In the genomic region with DNA sequence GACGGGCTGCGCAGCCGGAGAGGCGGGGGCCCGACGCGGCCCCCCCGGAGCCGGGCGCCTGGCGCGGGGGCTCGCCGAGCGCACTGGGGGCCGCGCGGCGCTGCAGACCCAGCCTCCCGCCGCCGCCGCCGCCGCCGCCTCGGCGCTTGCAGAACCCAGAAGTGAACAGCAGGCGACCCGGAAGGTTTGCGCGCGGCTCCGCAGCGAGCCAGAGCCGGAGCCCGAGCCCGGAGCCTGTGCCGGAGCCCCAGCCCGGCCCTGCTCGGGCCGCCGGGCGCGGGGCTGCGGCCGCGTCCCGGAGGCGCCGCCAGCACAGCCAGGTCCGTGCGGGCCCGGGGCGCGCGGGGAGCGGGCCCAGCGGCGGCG, we compare ENCODE assay signal across 8 cellular contexts. TPM values are rescaled to one million over a fixed set of nuclear protein-coding genes. Genes with fewer than 3 reads are reported as not detected.
A peak's percentile ranks its signal among the peaks of the same experiment; 100 is the strongest.
DNase-seq lines count a peak whose midpoint lies in the region; ATAC-seq and TF ChIP-seq lines count a peak whose summit lies in the region.

A gene with protein sequence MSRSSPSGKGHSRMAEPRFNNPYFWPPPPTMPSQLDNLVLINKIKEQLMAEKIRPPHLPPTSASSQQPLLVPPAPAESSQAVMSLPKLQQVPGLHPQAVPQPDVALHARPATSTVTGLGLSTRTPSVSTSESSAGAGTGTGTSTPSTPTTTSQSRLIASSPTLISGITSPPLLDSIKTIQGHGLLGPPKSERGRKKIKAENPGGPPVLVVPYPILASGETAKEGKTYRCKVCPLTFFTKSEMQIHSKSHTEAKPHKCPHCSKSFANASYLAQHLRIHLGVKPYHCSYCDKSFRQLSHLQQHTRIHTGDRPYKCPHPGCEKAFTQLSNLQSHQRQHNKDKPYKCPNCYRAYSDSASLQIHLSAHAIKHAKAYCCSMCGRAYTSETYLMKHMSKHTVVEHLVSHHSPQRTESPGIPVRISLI (plus strand): TSS at position 158 of the 366 bp plus-strand sequence. CDS start 14,083 bp downstream, outside the sequence.

- no peak within 1 kb of the TSS for H3K56ac ChIP-seq in H9 (ENCODE audit: insufficient read length, low read depth, low read length)

- H3K36me3 Mint-ChIP-seq in H9 (ENCODE audit: insufficient read depth in 1 of 3, low read depth in 3 of 3), result peaks cover 0 to 13% (median 5%) of the 10 kb centered on the region in 3 experiments; a peak in 2 of 7 replicates
- H3K36me3 Mint-ChIP-seq in activated CD8-positive, alpha-beta T cell treated with anti-CD3 and anti-CD28 coated beads for 36 hours (ENCODE audit: low read depth), result peaks cover 3% of the 10 kb centered on the region

- H3K27me3 Mint-ChIP-seq in H9 (ENCODE audit: low read depth), result peaks cover 30% of the 10 kb centered on the region
- H3K27me3 Mint-ChIP-seq in activated CD8-positive, alpha-beta T cell treated with anti-CD3 and anti-CD28 coated beads for 36 hours, result peaks cover 2% of the 10 kb centered on the region

- no peak within 1 kb of the TSS for H2AFZ ChIP-seq in H9 (ENCODE audit: low read length)

- H3K79me2 ChIP-seq in H9 (ENCODE audit: insufficient read depth, low read length), result peaks cover 4% of the 10 kb centered on the region; the same call in 1 of the 2 replicates

- H3K79me1 ChIP-seq in H9 (ENCODE audit: insufficient read depth, low read depth, low read length, poor library complexity, severe bottlenecking), result peaks cover 4% of the 10 kb centered on the region

- H3K4me1 ChIP-seq in H9 (ENCODE audit: insufficient read depth, low read length), result peaks cover 6% of the 10 kb centered on the region; the same call in 1 of the 2 replicates
- peaks cover 0 to 19% (median 8%) of the 10 kb centered on the region in 4 donors for H3K4me1 ChIP-seq in right lobe of liver

- H3K27me3 ChIP-seq in H9 (ENCODE audit: insufficient read depth, low read length) (no peaks in the 10 kb centered on the region; the same call in 1 of the 2 replicates), right lobe of liver (no peaks in the 10 kb centered on the region)

- no peaks in the 10 kb centered on the region for H3K9me3 Mint-ChIP-seq in H9
- H3K9me3 Mint-ChIP-seq in activated CD8-positive, alpha-beta T cell treated with anti-CD3 and anti-CD28 coated beads for 36 hours, result no peaks in the 10 kb centered on the region

- no peaks in the 10 kb centered on the region for H3K9me3 ChIP-seq in H9 (ENCODE audit: control insufficient read depth, low read depth, low read length)
- no peaks in the 10 kb centered on the region for H3K9me3 ChIP-seq in right lobe of liver

- POLR2A ChIA-PET in activated CD8-positive, alpha-beta T cell treated with anti-CD3 and anti-CD28 coated beads for 36 hours (lab: Charles Lee), result no interaction called here

- no peak within 1 kb of the TSS for H2BK20ac ChIP-seq in H9 (ENCODE audit: low read depth, low read length, poor library complexity, severe bottlenecking)

- peak within 1 kb of the TSS; percentile 78 for H3K9ac ChIP-seq in H9 (ENCODE audit: extremely low read depth, insufficient read length, low read length)

- no peak within 1 kb of the TSS; the same call in 1 of the 2 replicates for H3K4ac ChIP-seq in H9 (ENCODE audit: low read depth, low read length)

- H3T11ph ChIP-seq in H9 (ENCODE audit: low read length), result no peak within 1 kb of the TSS

- CTCF ChIA-PET in activated CD8-positive, alpha-beta T cell treated with anti-CD3 and anti-CD28 coated beads for 36 hours (lab: Charles Lee), result no interaction called here

- no CpG with 5 or more reads among the region's 61 CpGs for WGBS in H9 (ENCODE audit: extremely low coverage, insufficient read length, low lambda C conversion rate)
- WGBS in right lobe of liver (ENCODE audit: insufficient coverage, low coverage, low lambda C conversion rate, missing lambda C conversion rate), result 0% methylated on average over 5 of the region's 61 CpGs

- peak within 1 kb of the TSS; percentile 90 for H3K14ac ChIP-seq in H9 (ENCODE audit: insufficient read depth, low read length)

- no peaks in the 10 kb centered on the region for H4K20me1 ChIP-seq in H9 (ENCODE audit: control insufficient read depth, insufficient read depth, insufficient read length)

- peak within 1 kb of the TSS; percentile 72 for H3K4me2 ChIP-seq in H9 (ENCODE audit: insufficient read depth, insufficient read length, low read length)

- H3K4me3 ChIP-seq in right lobe of liver, result peak within 1 kb of the TSS; percentile 41 to 62 (median 59)

- H3K4me1 Mint-ChIP-seq in H9, result peaks cover 31 to 35% of the 10 kb centered on the region in 2 experiments
- H3K4me1 Mint-ChIP-seq in activated CD8-positive, alpha-beta T cell treated with anti-CD3 and anti-CD28 coated beads for 36 hours (ENCODE audit: low read depth), result peaks cover 27% of the 10 kb centered on the region

- H2BK5ac ChIP-seq in H9 (ENCODE audit: insufficient read length, low read length), result no peak within 1 kb of the TSS

- no peak within 1 kb of the TSS for H4K8ac ChIP-seq in H9 (replicated peaks; ENCODE audit: insufficient read length, low read depth, low read length)

- DNase-seq in DMS114 treated with DMSO at 0.1 percent for 48 hours (lab: John Stamatoyannopoulos, UW; ENCODE audit: unreplicated experiment) (peak; percentile 16), H9 (peak; percentile 48), NCI-H460 (ENCODE audit: extremely low read depth, low read depth) (peak; percentile 17), ecto neural progenitor cell (ENCODE audit: low spot score) (peak; percentile 79), right lobe of liver (peak in 2 of 3 donors; percentile 57 to 69), GOT3 (lab: John Stamatoyannopoulos, UW) (no peak)
- peak; percentile 72 for DNase-seq in activated CD8-positive, alpha-beta T cell treated with anti-CD3 and anti-CD28 coated beads for 36 hours
- DNase-seq in stimulated activated CD4-positive, alpha-beta T cell treated with anti-CD3 and anti-CD28 coated beads, Interleukin-4, amount 100 ng/mL, for 24 hours, result peak; percentile 66

- TF ChIP-seq CTCF in H9 (conservative IDR thresholded peaks at IDR 0.05), result no peak
- no peak for TF ChIP-seq CTCF in activated CD8-positive, alpha-beta T cell treated with anti-CD3 and anti-CD28 coated beads for 36 hours (IDR thresholded peaks at IDR 0.05)
- TF ChIP-seq CTCF in right lobe of liver (IDR thresholded peaks at IDR 0.05), result peak in 1 of 4 donors; percentile 9

- intact Hi-C loops in activated CD8-positive, alpha-beta T cell treated with anti-CD3 and anti-CD28 coated beads for 36 hours (cut with micrococcal nuclease), result no loop called here
- intact Hi-C loops in right lobe of liver (cut with DNase I), result no loop called here

- peak within 1 kb of the TSS; percentile 92 to 99 for H3K4me3 Mint-ChIP-seq in H9
- peak within 1 kb of the TSS; percentile 91 for H3K4me3 Mint-ChIP-seq in activated CD8-positive, alpha-beta T cell treated with anti-CD3 and anti-CD28 coated beads for 36 hours

- peak within 1 kb of the TSS; percentile 74 to 99 (median 95); a peak in 6 of 7 replicates for H3K27ac Mint-ChIP-seq in H9
- peak within 1 kb of the TSS; percentile 92 for H3K27ac Mint-ChIP-seq in activated CD8-positive, alpha-beta T cell treated with anti-CD3 and anti-CD28 coated beads for 36 hours

- H3K27ac ChIP-seq in H9 (ENCODE audit: insufficient read length, low read depth, low read length) (no peak within 1 kb of the TSS), right lobe of liver (peak within 1 kb of the TSS; percentile 84 to 95 (median 88))

- peaks cover 14% of the 10 kb centered on the region for H3K23me2 ChIP-seq in H9 (ENCODE audit: insufficient read length, low read depth, low read length, poor library complexity, severe bottlenecking)

- H2BK120ac ChIP-seq in H9 (ENCODE audit: low read depth, low read length, poor library complexity, severe bottlenecking), result no peak within 1 kb of the TSS

- no peak within 1 kb of the TSS; the same call in 1 of the 2 replicates for H2BK15ac ChIP-seq in H9 (ENCODE audit: low read depth, low read length)

- no peaks in the 10 kb centered on the region for H3K36me3 ChIP-seq in right lobe of liver

- H2BK12ac ChIP-seq in H9 (ENCODE audit: insufficient read length, low read depth, low read length), result no peak within 1 kb of the TSS

- no peak within 1 kb of the TSS for H4K5ac ChIP-seq in H9 (ENCODE audit: insufficient read length, low read depth, low read length)

- TF ChIP-seq POLR2A in right lobe of liver (IDR thresholded peaks at IDR 0.05), result no peak

- peak; percentile 76 for ATAC-seq in activated CD8-positive, alpha-beta T cell treated with anti-CD3 and anti-CD28 coated beads for 36 hours
- ATAC-seq in right lobe of liver, result peak in 3 of 4 donors; percentile 5 to 43 (median 6)

- no peak within 1 kb of the TSS for H3K23ac ChIP-seq in H9 (ENCODE audit: insufficient read length, low read depth, low read length)

- H4K91ac ChIP-seq in H9 (ENCODE audit: insufficient read length, low read depth, low read length), result no peak within 1 kb of the TSS

- H3K18ac ChIP-seq in H9 (ENCODE audit: insufficient read length, low read depth, low read length), result peak within 1 kb of the TSS; percentile 78

- H2AK5ac ChIP-seq in H9 (ENCODE audit: insufficient read length, low read length), result no peak within 1 kb of the TSS

RNA-seq across cellular contexts. Expression of the gene that starts here (rescaled TPM):
- 18.7 and 19.4 TPM in 2 replicates for total RNA-seq in H9 (2021)
- total RNA-seq in NCI-H460 (2014; rRNA removed; shearing (Covaris generic)), result 1.1 and 2.5 TPM in 2 replicates
- 1.6 and 5.5 TPM in 2 replicates for polyA plus RNA-seq in NCI-H460 (2014; cell fraction: nucleus; rRNA removed)
- total RNA-seq in activated CD8-positive, alpha-beta T cell treated with anti-CD3 and anti-CD28 coated beads for 36 hours, result 1 to 10 TPM; 5.4 to 7.8 TPM
- total RNA-seq in right lobe of liver, result 1 to 10 TPM; 3.4 to 8.4 (median 7.0) TPM
